Comparison of ENCODE assay signal across 8 cellular contexts in the genomic region with DNA sequence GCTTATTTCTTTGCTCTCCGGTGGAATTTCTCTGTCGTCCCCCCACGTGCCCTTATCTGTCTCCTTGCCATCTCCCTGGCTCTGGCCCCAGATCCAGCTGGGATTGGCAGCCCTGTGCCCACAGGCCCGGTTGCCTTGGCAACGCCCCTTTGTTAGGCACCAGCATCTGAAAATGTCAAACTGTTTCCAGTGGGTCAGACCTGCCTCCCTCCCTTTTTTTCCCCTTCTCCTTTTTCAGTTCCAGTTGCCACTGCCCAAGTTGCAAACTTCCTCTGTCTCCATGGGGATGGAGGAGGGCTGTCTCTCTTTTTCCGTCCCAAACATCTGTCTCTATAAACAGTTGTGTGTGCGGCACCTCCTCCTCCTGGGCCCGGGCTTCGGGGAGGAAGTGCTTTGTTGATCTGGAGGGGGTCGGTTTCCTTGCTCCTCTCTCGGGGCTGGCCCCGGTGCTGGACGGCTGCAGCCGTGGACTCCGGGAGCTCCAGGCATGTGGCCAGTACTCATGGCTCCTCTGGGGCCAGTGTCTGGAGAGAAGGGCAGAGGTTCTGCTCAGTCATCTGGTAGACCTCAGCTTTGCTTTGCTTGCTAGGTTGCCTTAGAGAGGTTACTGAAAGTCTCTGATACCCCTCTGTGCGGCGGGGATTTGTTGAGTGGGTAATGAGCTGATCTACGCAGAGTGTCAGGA. TPM values are rescaled to one million over a fixed set of nuclear protein-coding genes. Genes with fewer than 3 reads are reported as not detected.
DNase-seq lines count a peak whose midpoint lies in the region; ATAC-seq and TF ChIP-seq lines count a peak whose summit lies in the region.

No MANE protein-coding gene starts in this region.

- DNase-seq in activated gamma-delta T cell treated with Interleukin-2 at 50 U/mL for 16 hours, result peak; percentile 23
- DNase-seq in activated gamma-delta T cell (lab: John Stamatoyannopoulos, UW), result no peak
- DNase-seq in Panc1 (ENCODE audit: low read depth, low spot score), result no peak
- DNase-seq in colonic mucosa, result peak; percentile 65
- peak in 2 of 3 donors; percentile 71 to 77 for DNase-seq in right lobe of liver
- no peak for DNase-seq in HK-2 (ENCODE audit: unreplicated experiment)

- ATAC-seq in Panc1 (peak; percentile 44), right lobe of liver (peak; percentile 75 to 80 (median 78)), HG03354 (IDR thresholded peaks at IDR 0.05; ENCODE audit: poor library complexity, severe bottlenecking, unreplicated experiment) (no peak)

- H3K36me3 ChIP-seq in Panc1 (ENCODE audit: control insufficient read depth, insufficient read depth, low read length), result no peaks in the 10 kb centered on the region
- no peaks in the 10 kb centered on the region for H3K36me3 ChIP-seq in colonic mucosa
- H3K36me3 ChIP-seq in right lobe of liver, result no peaks in the 10 kb centered on the region
- H3K36me3 ChIP-seq in subcutaneous abdominal adipose tissue (ENCODE audit: control insufficient read depth in 5 of 5, insufficient read depth in 5 of 5, low read length in 5 of 5), result no peaks in the 10 kb centered on the region

- H3K9me3 ChIP-seq in Panc1 (ENCODE audit: control insufficient read depth, insufficient read depth, low read depth, low read length), result no peaks in the 10 kb centered on the region
- H3K9me3 ChIP-seq in colonic mucosa, result no peaks in the 10 kb centered on the region
- no peaks in the 10 kb centered on the region for H3K9me3 ChIP-seq in right lobe of liver
- no peaks in the 10 kb centered on the region for H3K9me3 ChIP-seq in subcutaneous abdominal adipose tissue (ENCODE audit: control insufficient read depth in 5 of 5, low read length in 5 of 5)

- H3K4me3 ChIP-seq in Panc1 (ENCODE audit: low read depth in 2 of 2, low read length in 2 of 2), result no peak overlapping the region
- H3K4me3 ChIP-seq in colonic mucosa, result no peak overlapping the region
- no peak overlapping the region for H3K4me3 ChIP-seq in right lobe of liver
- H3K4me3 ChIP-seq in subcutaneous abdominal adipose tissue (ENCODE audit: low read depth in 1 of 5, low read length in 5 of 5), result peak overlapping the region in 4 of 5 donors; percentile 32 to 54 (median 43)

- H3K27me3 ChIP-seq in Panc1 (ENCODE audit: control insufficient read depth, insufficient read depth, low read length), result no peaks in the 10 kb centered on the region
- H3K27me3 ChIP-seq in colonic mucosa, result no peaks in the 10 kb centered on the region
- H3K27me3 ChIP-seq in right lobe of liver, result no peaks in the 10 kb centered on the region
- no peaks in the 10 kb centered on the region for H3K27me3 ChIP-seq in subcutaneous abdominal adipose tissue (ENCODE audit: control insufficient read depth in 5 of 5, insufficient read depth in 4 of 5, low read length in 5 of 5)

- 24% methylated on average over 6 of the region's 18 CpGs for WGBS in right lobe of liver (ENCODE audit: insufficient coverage, low coverage, low lambda C conversion rate, missing lambda C conversion rate)

- POLR2A ChIA-PET in Panc1 (lab: Charles Lee), result interaction anchor here (0.6 kb wide), 1 partner anchor 1085 kb away, joined by 3 read pairs; no protein-coding TSS in a partner anchor

- H3K9ac ChIP-seq in colonic mucosa (ENCODE audit: low read depth in 2 of 2, low read length in 2 of 2) (peak overlapping the region; percentile 59 to 66), subcutaneous abdominal adipose tissue (ENCODE audit: low read length in 5 of 5) (peak overlapping the region; percentile 2 to 87 (median 71))

- CTCF ChIA-PET in Panc1 (lab: Charles Lee), result interaction anchor here (0.6 kb wide), 1 partner anchor 91 kb away, joined by 4 read pairs; no protein-coding TSS in a partner anchor

- no TSS peak for BruUV-seq in Panc1 (replicated peaks; lab: Mats Ljungman, UMichigan)

- TF ChIP-seq CTCF in Panc1 (IDR thresholded peaks at IDR 0.05) (no peak), colonic mucosa (IDR thresholded peaks at IDR 0.05) (no peak), right lobe of liver (IDR thresholded peaks at IDR 0.05) (no peak)

- H3K27ac ChIP-seq in Panc1 (ENCODE audit: low read length) (peak overlapping the region; percentile 54), colonic mucosa (peak overlapping the region; percentile 72), right lobe of liver (peak overlapping the region; percentile 31 to 76 (median 47)), subcutaneous abdominal adipose tissue (ENCODE audit: low read depth, low read length) (peak overlapping the region; percentile 89)

- intact Hi-C loops in Panc1 (cut with micrococcal nuclease; ENCODE audit: unreplicated experiment) (no loop called here), colonic mucosa (cut with DNase I) (no loop called here), right lobe of liver (cut with DNase I) (no loop called here)

- no peak for TF ChIP-seq POLR2A in right lobe of liver (IDR thresholded peaks at IDR 0.05)

- H3K4me1 ChIP-seq in Panc1 (ENCODE audit: control insufficient read depth, insufficient read depth, low read length) (peaks cover 27% of the 10 kb centered on the region), colonic mucosa (no peaks in the 10 kb centered on the region), right lobe of liver (no peaks in the 10 kb centered on the region), subcutaneous abdominal adipose tissue (ENCODE audit: control insufficient read depth in 5 of 5, insufficient read depth in 5 of 5, low read length in 5 of 5) (peaks cover 20 to 54% (median 50%) of the 10 kb centered on the region in 5 donors)

- in situ Hi-C loops in Panc1 (cut with HindIII; ENCODE audit: low pct_unique_long_range_greater_than_20kb, low sequenced_read_pairs), result no loop called here

RNA-seq across cellular contexts. Expression of gene SOCS3, which starts 35.3 kb away (rescaled TPM):
- total RNA-seq in Panc1 (2021; ENCODE audit: unreplicated experiment), result 53.1 TPM
- 30.5 TPM for polyA plus RNA-seq in Panc1 (2012; ENCODE audit: insufficient read length)
- total RNA-seq in colonic mucosa, result 10 to 100 TPM; 19.7 to 29.4 TPM
- total RNA-seq in right lobe of liver, result 10 to 100 TPM in 4 of 6 experiments, 1 to 10 TPM in 2; 1.2 to 87.3 (median 24.1) TPM

RNA-seq across cellular contexts. Expression of gene PGS1, which starts 53.9 kb away (rescaled TPM):
- total RNA-seq in Panc1 (2021; ENCODE audit: unreplicated experiment) (47.5 TPM), colonic mucosa (10 to 100 TPM; 33.3 to 40.2 TPM), right lobe of liver (10 to 100 TPM in 5 of 6 experiments, 1 to 10 TPM in 1; 8.8 to 17.5 (median 13.4) TPM)
- polyA plus RNA-seq in Panc1 (2012; ENCODE audit: insufficient read length), result 40.3 TPM

Comparison
In these comparisons a context has a peak if more than half of its experiments do, and no peak if none do; other contexts are left out.
1. DNase-seq: peak in activated gamma-delta T cell treated with Interleukin-2 at 50 U/mL for 16 hours (single experiment), colonic mucosa (single experiment) and right lobe of liver (2 of 3); none in activated gamma-delta T cell (single experiment), Panc1 (single experiment) and HK-2 (single experiment).
2. H3K4me3 ChIP-seq: peak in subcutaneous abdominal adipose tissue (4 of 5); none in Panc1 (0 of 2), colonic mucosa (single experiment) and right lobe of liver (0 of 3).
3. Peak in every context shown above with its lines, with median percentiles within 50 percentile points of each other: H3K27ac ChIP-seq.